1 cellular context compared by ENCODE assay signal in the genomic region with DNA sequence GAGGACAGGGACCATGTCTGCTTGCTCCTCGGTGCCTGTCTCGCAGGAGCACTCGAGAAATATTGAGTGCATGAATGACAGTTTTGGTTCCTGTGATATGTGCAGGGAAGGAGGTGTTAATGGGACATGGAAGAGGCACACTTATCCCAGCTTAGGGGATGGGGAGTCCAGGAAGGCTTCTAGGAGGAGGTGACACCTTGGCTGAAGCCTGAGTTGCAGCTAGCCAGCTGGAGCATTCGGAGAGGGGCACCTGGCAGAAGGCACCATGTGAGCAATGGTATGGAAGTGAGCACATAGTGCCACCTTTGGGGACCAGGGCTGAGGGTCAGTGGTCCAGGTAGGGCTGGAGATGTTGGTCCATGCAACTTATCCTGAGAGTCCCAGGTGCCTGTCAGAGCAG.
TF ChIP-seq lines count a peak whose summit lies in the region.

No MANE protein-coding gene starts in this region.

TF ChIP-seq in K562, 482 proteins besides CTCF, POLR2A, EP300 and RAD21:
- no peak for TF ChIP-seq ZNF41 (CRISPR knock-in tag; conservative IDR thresholded peaks at IDR 0.05)
- peak; percentile 76 for TF ChIP-seq ZFP36 (IDR thresholded peaks at IDR 0.05; ENCODE audit: low read depth, low read length, partially characterized antibody)
